In genomic region chr6:156691018-156691417, GRCh38 we compare ENCODE assay signal across 10 cellular contexts.
DNase-seq lines count a peak whose midpoint lies in the region; ATAC-seq and TF ChIP-seq lines count a peak whose summit lies in the region.
"Had no signal": no experiment of that assay in that cellular context is flagged by ENCODE, and none has a peak within 500 bp of the region (broad histone marks: within the 10 kb centered on the region; RNA-seq: fewer than 3 reads in every experiment).

No MANE protein-coding gene starts in this region.

- TF ChIP-seq POLR2A in tibial nerve (IDR thresholded peaks at IDR 0.05) = no peak

- no peaks in the 10 kb centered on the region for H3K27me3 ChIP-seq in tibial nerve
- H3K27me3 ChIP-seq: BLaER1 treated with 17β-estradiol and CSF1 and Interleukin-3, amounts not matched to agents 10 nM and 100 nM; body of pancreas had no signal

- TF ChIP-seq EP300 in tibial nerve (IDR thresholded peaks at IDR 0.05) = no peak

- H3K4me3 ChIP-seq in tibial nerve = no peak overlapping the region
- H3K4me3 ChIP-seq: BLaER1 treated with 17β-estradiol and CSF1 and Interleukin-3, amounts not matched to agents 10 nM and 100 nM; body of pancreas had no signal

- no peak overlapping the region for H3K27ac ChIP-seq in tibial nerve
- H3K27ac ChIP-seq: BLaER1 treated with 17β-estradiol and CSF1 and Interleukin-3, amounts not matched to agents 10 nM and 100 nM; body of pancreas had no signal

- H3K9me3 ChIP-seq in tibial nerve = no peaks in the 10 kb centered on the region
- H3K9me3 ChIP-seq: BLaER1 treated with 17β-estradiol and CSF1 and Interleukin-3, amounts not matched to agents 10 nM and 100 nM; body of pancreas had no signal

- DNase-seq in NCI-H2029 treated with DMSO at 0.1 percent for 48 hours (lab: John Stamatoyannopoulos, UW) (no peak), ureter (ENCODE audit: low spot score) (no peak), tibial nerve (ENCODE audit: low spot score in 2 of 2) (no peak)
- DNase-seq in stimulated activated naive CD4-positive, alpha-beta T cell (lab: John Stamatoyannopoulos, UW) = no peak
- DNase-seq: body of pancreas had no signal

- peaks cover 0 to 8% (median 4%) of the 10 kb centered on the region in 4 donors for H3K4me1 ChIP-seq in tibial nerve

- TF ChIP-seq CTCF in tibial nerve (IDR thresholded peaks at IDR 0.05) = no peak

- WGBS in tibial nerve, 2 donors = 89% methylated on average over 4 of the region's 4 CpGs

- no peaks in the 10 kb centered on the region for H3K36me3 ChIP-seq in tibial nerve
- H3K36me3 ChIP-seq: BLaER1 treated with 17β-estradiol and CSF1 and Interleukin-3, amounts not matched to agents 10 nM and 100 nM had no signal

- peak; percentile 64 for ATAC-seq in GM18499 (IDR thresholded peaks at IDR 0.05; ENCODE audit: insufficient read depth, unreplicated experiment)
- ATAC-seq in GM19438 (IDR thresholded peaks at IDR 0.05; ENCODE audit: low read depth, unreplicated experiment) = peak; percentile 52
- peak; percentile 64 for ATAC-seq in HG02884 (IDR thresholded peaks at IDR 0.05; ENCODE audit: unreplicated experiment)
- ATAC-seq in HG03575 (IDR thresholded peaks at IDR 0.05; ENCODE audit: extremely low read depth, insufficient number of reproducible peaks, low FRiP score, unreplicated experiment) = peak; percentile 76
- ATAC-seq: body of pancreas had no signal
